ENCODE assay signal across 22 cellular contexts in genomic region chr3:170978335-170978745, GRCh38.
DNase-seq lines count a peak whose midpoint lies in the region; ATAC-seq lines count a peak whose summit lies in the region.
"Had no signal": no experiment of that assay in that cellular context is flagged by ENCODE, and none has a peak within 500 bp of the region (broad histone marks: within the 10 kb centered on the region; RNA-seq: fewer than 3 reads in every experiment).

No MANE protein-coding gene starts in this region.

- H3K27ac ChIP-seq in SK-N-MC: no peak overlapping the region
- H3K27ac ChIP-seq: heart right ventricle, lower lobe of right lung, skin epidermis had no signal

- DNase-seq in COLO829 (ENCODE audit: low spot score) (peak; percentile 56), SK-N-MC (ENCODE audit: low read depth, low spot score) (peak; percentile 26), left kidney (ENCODE audit: low read depth, low spot score) (peak; percentile 43), NCI-H345 treated with DMSO at 0.1 percent for 48 hours (lab: John Stamatoyannopoulos, UW; ENCODE audit: unreplicated experiment) (no peak), SHP77 (lab: John Stamatoyannopoulos, UW) (no peak)
- DNase-seq: activated B cell treated with CpG ODN at 0.5 μM for 24 hours; activated CD4-positive, alpha-beta memory T cell treated with anti-CD3 and anti-CD28 coated beads for 36 hours; activated gamma-delta T cell; activated T-cell treated with anti-CD3 and anti-CD28 coated beads for 4 hours; effector memory CD8-positive, alpha-beta T cell; heart right ventricle; Kasumi-1; lower lobe of right lung; NCI-H1048; NCI-H510A treated with DMSO at 0.1 percent for 48 hours; RPMI8226; stimulated activated CD4-positive, alpha-beta T cell treated with anti-CD3 and anti-CD28 coated beads, Interleukin-2, amount 100 ng/mL, for 24 hours; T1000 had no signal

- H3K36me3 ChIP-seq in SK-N-MC (ENCODE audit: insufficient read depth, low read length): no peaks in the 10 kb centered on the region
- H3K36me3 ChIP-seq: heart right ventricle, lower lobe of right lung had no signal

- no peak overlapping the region for H3K9ac ChIP-seq in SK-N-MC (ENCODE audit: insufficient read length)

- no peak overlapping the region for H3K4me3 ChIP-seq in SK-N-MC
- H3K4me3 ChIP-seq: heart right ventricle, lower lobe of right lung, skin epidermis had no signal

- ATAC-seq in GM19463 (IDR thresholded peaks at IDR 0.05; ENCODE audit: unreplicated experiment) (peak; percentile 35), GM21515 (IDR thresholded peaks at IDR 0.05; ENCODE audit: unreplicated experiment) (no peak)
- ATAC-seq: effector memory CD8-positive, alpha-beta T cell; heart right ventricle; lower lobe of right lung; stimulated activated effector memory CD8-positive, alpha-beta T cell treated with anti-CD3 and anti-CD28 coated beads, Interleukin-12 subunit alpha, Interleukin-12 subunit beta, amount 100 ng/mL, for 72 hours had no signal

- H3K9me3 ChIP-seq in SK-N-MC (ENCODE audit: low read depth, low read length): no peaks in the 10 kb centered on the region
- H3K9me3 ChIP-seq: heart right ventricle, lower lobe of right lung had no signal

Comparison
In these comparisons a context has a peak if more than half of its experiments do, and no peak if none do; other contexts are left out.
1. DNase-seq: peak in COLO829 (single experiment), SK-N-MC (single experiment) and left kidney (single experiment); none in NCI-H345 treated with DMSO at 0.1 percent for 48 hours (single experiment) and SHP77 (0 of 2).